15 cellular contexts compared by ENCODE assay signal in genomic region chr14:73715707-73716106, GRCh38. TPM values are rescaled to one million over a fixed set of nuclear protein-coding genes. Genes with fewer than 3 reads are reported as not detected.
A peak's percentile ranks its signal among the peaks of the same experiment; 100 is the strongest.
DNase-seq lines count a peak whose midpoint lies in the region; ATAC-seq and TF ChIP-seq lines count a peak whose summit lies in the region.
"Had no signal": no experiment of that assay in that cellular context is flagged by ENCODE, and none has a peak within 500 bp of the region (broad histone marks: within the 10 kb centered on the region; RNA-seq: fewer than 3 reads in every experiment).

No MANE protein-coding gene starts in this region.

- H3K27me3 ChIP-seq in sigmoid colon, result no peaks in the 10 kb centered on the region
- H3K27me3 ChIP-seq: SJCRH30 had no signal

- TF ChIP-seq CTCF in RWPE1 (conservative IDR thresholded peaks at IDR 0.05; ENCODE audit: low read depth), result no peak
- no peak for TF ChIP-seq CTCF in glutamatergic neuron (IDR thresholded peaks at IDR 0.05; ENCODE audit: partially characterized antibody, unreplicated experiment)
- no peak for TF ChIP-seq CTCF in sigmoid colon (IDR thresholded peaks at IDR 0.05)

- peak overlapping the region; percentile 24 for H3K27ac Mint-ChIP-seq in glutamatergic neuron (ENCODE audit: unreplicated experiment)

- peaks cover 26% of the 10 kb centered on the region for H3K4me1 Mint-ChIP-seq in glutamatergic neuron (ENCODE audit: low read depth, unreplicated experiment)

- H3K9me3 Mint-ChIP-seq in glutamatergic neuron (ENCODE audit: unreplicated experiment), result peaks cover 17% of the 10 kb centered on the region

- H3K36me3 ChIP-seq in sigmoid colon, result peaks cover 0 to 31% (median 10%) of the 10 kb centered on the region in 4 donors

- peaks cover 18% of the 10 kb centered on the region for H3K27me3 Mint-ChIP-seq in glutamatergic neuron (ENCODE audit: unreplicated experiment)

- POLR2A ChIA-PET in RWPE1 (lab: Yijun Ruan, JAX; ENCODE audit: low non-redundant PET), result no interaction called here

- no peak for ATAC-seq in GM18858 (IDR thresholded peaks at IDR 0.05; ENCODE audit: unreplicated experiment)

- TF ChIP-seq POLR2A in GM15510 (IDR thresholded peaks at IDR 0.05; ENCODE audit: borderline replicate concordance, extremely low read depth, insufficient read length) (peak; percentile 26), sigmoid colon (IDR thresholded peaks at IDR 0.05) (no peak)

- peak overlapping the region; percentile 58 for H3K27ac ChIP-seq in RWPE1
- H3K27ac ChIP-seq in sigmoid colon, result peak overlapping the region; percentile 17 to 99 (median 93)
- H3K27ac ChIP-seq: BLaER1, HL-60, SJCRH30 had no signal

- CTCF ChIA-PET in RWPE1 (lab: Yijun Ruan, JAX), result interaction anchor here (0.6 kb wide), 1 partner anchor 145 kb away, joined by 4 read pairs; no protein-coding TSS in a partner anchor

- WGBS in sigmoid colon, 2 donors, result 95 to 96% methylated on average over 4 of the region's 4 CpGs

- H3K36me3 Mint-ChIP-seq in glutamatergic neuron (ENCODE audit: unreplicated experiment), result no peaks in the 10 kb centered on the region

- peak overlapping the region; percentile 69 for H3K4me3 Mint-ChIP-seq in glutamatergic neuron (ENCODE audit: unreplicated experiment)

- H3K4me1 ChIP-seq in sigmoid colon, result peaks cover 0 to 75% (median 54%) of the 10 kb centered on the region in 4 donors

- DNase-seq in RWPE1 (ENCODE audit: low spot score), result no peak
- no peak for DNase-seq in glutamatergic neuron
- no peak for DNase-seq in sigmoid colon
- no peak for DNase-seq in T-helper 1 cell
- DNase-seq in KBM-7, result no peak
- DNase-seq: activated CD8-positive, alpha-beta memory T cell treated with anti-CD3 and anti-CD28 coated beads for 24 hours; DMS53; Karpas-422; NCI-H446; SJCRH30; substantia nigra had no signal

- intact Hi-C loops in sigmoid colon (cut with DNase I), result no loop called here

- in situ Hi-C loops in KBM-7 (cut with MboI; ENCODE audit: low pct_unique_long_range_greater_than_20kb, low sequenced_read_pairs), result no loop called here

- H3K4me3 ChIP-seq in sigmoid colon, result no peak overlapping the region
- H3K4me3 ChIP-seq: BLaER1, SJCRH30 had no signal

- no peak for TF ChIP-seq EP300 in sigmoid colon (IDR thresholded peaks at IDR 0.05)

- H3K9me3 ChIP-seq in sigmoid colon, result no peaks in the 10 kb centered on the region
- H3K9me3 ChIP-seq: BLaER1, SJCRH30 had no signal

RNA-seq across cellular contexts. Expression of gene PNMA1, which starts 1.5 kb away (rescaled TPM):
- total RNA-seq in glutamatergic neuron (ENCODE audit: unreplicated experiment), result 145 TPM
- 10 to 100 TPM; 33.5 to 63.1 (median 37.3) TPM for total RNA-seq in sigmoid colon
- 10 to 100 TPM; 11.4 to 20.4 (median 16.9) TPM for polyA plus RNA-seq in sigmoid colon
